ENCODE assay signal across 20 cellular contexts in the genomic region with DNA sequence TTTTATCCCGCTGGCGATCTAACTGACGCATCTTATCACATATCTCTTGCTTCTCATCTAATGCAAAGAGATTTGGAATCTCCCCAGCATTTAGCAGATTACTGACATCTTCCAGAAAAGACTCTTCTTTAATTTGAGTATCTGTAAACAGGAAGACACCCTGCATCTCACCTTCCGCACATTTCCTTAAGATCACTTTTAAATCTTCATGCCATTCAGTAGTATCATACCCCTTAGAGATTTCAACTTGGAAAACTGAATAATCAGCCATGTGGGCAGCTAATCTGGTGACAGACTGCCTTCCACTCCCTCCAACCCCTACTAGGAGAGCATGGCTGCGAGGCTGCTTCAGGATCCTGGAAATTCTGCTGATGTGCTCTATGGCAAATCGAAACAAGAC.
DNase-seq lines count a peak whose midpoint lies in the region; ATAC-seq, FAIRE-seq and TF ChIP-seq lines count a peak whose summit lies in the region.
"Had no signal": no experiment of that assay in that cellular context is flagged by ENCODE, and none has a peak within 500 bp of the region (broad histone marks: within the 10 kb centered on the region; RNA-seq: fewer than 3 reads in every experiment).

No MANE protein-coding gene starts in this region.

- POLR2A ChIA-PET in A673 (lab: Charles Lee; ENCODE audit: low non-redundant PET) = no interaction called here

- H3K27me3 Mint-ChIP-seq in glutamatergic neuron (ENCODE audit: unreplicated experiment) = peaks cover 2% of the 10 kb centered on the region

- H3K27me3 ChIP-seq in A673 (replicated peaks; ENCODE audit: insufficient read depth, low read depth, low read length, poor library complexity) = no peaks in the 10 kb centered on the region

- H3K9me3 ChIP-seq in A673 (ENCODE audit: low read depth, low read length, poor library complexity, severe bottlenecking) = no peaks in the 10 kb centered on the region
- H3K9me3 ChIP-seq: A549 had no signal

- H3K4me3 ChIP-seq in A673 (ENCODE audit: low read depth, low read length, poor library complexity, severe bottlenecking) = no peak overlapping the region
- H3K4me3 ChIP-seq: A549, GM12878 had no signal

- peaks cover 3% of the 10 kb centered on the region for H3K9me3 Mint-ChIP-seq in glutamatergic neuron (ENCODE audit: unreplicated experiment)
- H3K9me3 Mint-ChIP-seq: CD4-positive, alpha-beta memory T cell had no signal

- peak; percentile 89 for DNase-seq in A673 (ENCODE audit: low spot score)
- DNase-seq in D721Med (ENCODE audit: insufficient read length, low spot score) = no peak
- DNase-seq in glutamatergic neuron = no peak
- DNase-seq: 8988T; C1 segment of cervical spinal cord; Calu3; CD4-positive, alpha-beta memory T cell; COR-L47; DMS153; EL; GDM1; GOT3; H7; HCEC 1CT had no signal

- peak; percentile 79 for FAIRE-seq in D721Med (lab: Jason Lieb, UNC)
- FAIRE-seq: A549, GM12878, GM19239 had no signal

- peaks cover 16% of the 10 kb centered on the region for H3K4me1 Mint-ChIP-seq in glutamatergic neuron (ENCODE audit: low read depth, unreplicated experiment)

- H3K27ac Mint-ChIP-seq in glutamatergic neuron (ENCODE audit: unreplicated experiment) = peak overlapping the region; percentile 57
- H3K27ac Mint-ChIP-seq: CD4-positive, alpha-beta memory T cell had no signal

- H3K27ac ChIP-seq in A673 (ENCODE audit: low read depth, low read length, poor library complexity, severe bottlenecking) = peak overlapping the region; percentile 30
- H3K27ac ChIP-seq: A549 had no signal

- no peak for ATAC-seq in activated CD4-positive, CD25-positive, alpha-beta regulatory T cell treated with anti-CD3 and anti-CD28 coated beads, Interleukin-2, amount 50 U/mL, for 24 hours
- ATAC-seq in GM21515 (IDR thresholded peaks at IDR 0.05; ENCODE audit: unreplicated experiment) (no peak), GM19467 (IDR thresholded peaks at IDR 0.05; ENCODE audit: unreplicated experiment) (no peak)
- ATAC-seq: A549, GM12878 had no signal

- no peaks in the 10 kb centered on the region for H3K36me3 Mint-ChIP-seq in glutamatergic neuron (ENCODE audit: unreplicated experiment)
- H3K36me3 Mint-ChIP-seq: CD4-positive, alpha-beta memory T cell had no signal

- TF ChIP-seq CTCF in A673 (conservative IDR thresholded peaks at IDR 0.05; ENCODE audit: low read depth, low read length) (no peak), D721Med (IDR thresholded peaks at IDR 0.05; ENCODE audit: insufficient read depth, missing control alignments) (no peak), glutamatergic neuron (IDR thresholded peaks at IDR 0.05; ENCODE audit: partially characterized antibody, unreplicated experiment) (no peak)

- no TSS peak for BruUV-seq in A673 (replicated peaks; lab: Mats Ljungman, UMichigan)

- H3K4me1 ChIP-seq in A673 (ENCODE audit: insufficient read depth, low read length, poor library complexity, severe bottlenecking) = peaks cover 22% of the 10 kb centered on the region
- H3K4me1 ChIP-seq: A549 had no signal

- CTCF ChIA-PET in A673 (lab: Charles Lee) = no interaction called here

- intact Hi-C loops in A673 (cut with micrococcal nuclease; ENCODE audit: unreplicated experiment) = no loop called here

- H3K36me3 ChIP-seq in A673 (ENCODE audit: insufficient read depth, low read length, poor library complexity, severe bottlenecking) = no peaks in the 10 kb centered on the region

- H3K4me3 Mint-ChIP-seq in glutamatergic neuron (ENCODE audit: unreplicated experiment) = peak overlapping the region; percentile 1
- H3K4me3 Mint-ChIP-seq: CD4-positive, alpha-beta memory T cell had no signal
